In genomic region chr5:116573617-116574431, GRCh38 we compare ENCODE assay signal across 8 cellular contexts. TPM values are rescaled to one million over a fixed set of nuclear protein-coding genes. Genes with fewer than 3 reads are reported as not detected.
A peak's percentile ranks its signal among the peaks of the same experiment; 100 is the strongest.
DNase-seq lines count a peak whose midpoint lies in the region; ATAC-seq and TF ChIP-seq lines count a peak whose summit lies in the region.

No MANE protein-coding gene starts in this region.

- TF ChIP-seq CTCF in fibroblast of lung (conservative IDR thresholded peaks at IDR 0.05 in 1 of 2, IDR thresholded peaks at IDR 0.05 in 1 of 2; ENCODE audit: low read depth in 1 of 2, low read length in 2 of 2), result no peak

- POLR2A ChIA-PET in activated CD4-positive, alpha-beta T cell treated with anti-CD3 and anti-CD28 coated beads, Interleukin-2, amount 10 ng/mL, durations not matched to agents 7 days and 5 days (lab: Charles Lee), result no interaction called here

- H3K9ac ChIP-seq in fibroblast of lung (ENCODE audit: insufficient read depth, low read length), result no peak overlapping the region

- CTCF ChIA-PET in activated CD4-positive, alpha-beta T cell treated with anti-CD3 and anti-CD28 coated beads, Interleukin-2, amount 10 ng/mL, durations not matched to agents 7 days and 5 days (lab: Charles Lee), result no interaction called here

- H3K4me1 ChIP-seq in fibroblast of lung (ENCODE audit: control insufficient read depth, extremely low read depth, insufficient read depth, low read length), result peaks cover 2% of the 10 kb centered on the region

- no peaks in the 10 kb centered on the region for H3K9me3 Mint-ChIP-seq in activated CD4-positive, alpha-beta T cell treated with anti-CD3 and anti-CD28 coated beads, Interleukin-2, amount 10 ng/mL, durations not matched to agents 7 days and 5 days
- peaks cover 2% of the 10 kb centered on the region for H3K9me3 Mint-ChIP-seq in natural killer cell treated with Interleukin-12 subunit alpha and Interleukin-12 subunit beta and Interleukin-15 and Interleukin-18, amount 100 ng/mL, for 72 hours

- H3K36me3 Mint-ChIP-seq in activated CD4-positive, alpha-beta T cell treated with anti-CD3 and anti-CD28 coated beads, Interleukin-2, amount 10 ng/mL, durations not matched to agents 7 days and 5 days (ENCODE audit: low read depth), result peaks cover 3% of the 10 kb centered on the region
- peaks cover 5% of the 10 kb centered on the region for H3K36me3 Mint-ChIP-seq in natural killer cell treated with Interleukin-12 subunit alpha and Interleukin-12 subunit beta and Interleukin-15 and Interleukin-18, amount 100 ng/mL, for 72 hours

- no peaks in the 10 kb centered on the region for H4K20me1 ChIP-seq in fibroblast of lung (ENCODE audit: control insufficient read depth, extremely low read depth, insufficient read depth, low read length)

- peak overlapping the region; percentile 46 to 69 (median 61) for H3K4me3 ChIP-seq in fibroblast of lung (replicated peaks in 1 of 4; ENCODE audit: control extremely low read depth in 1 of 4, insufficient read depth in 1 of 4, low read depth in 3 of 4, low read length in 4 of 4)

- peaks cover 90% of the 10 kb centered on the region for H3K27me3 Mint-ChIP-seq in activated CD4-positive, alpha-beta T cell treated with anti-CD3 and anti-CD28 coated beads, Interleukin-2, amount 10 ng/mL, durations not matched to agents 7 days and 5 days
- H3K27me3 Mint-ChIP-seq in natural killer cell treated with Interleukin-12 subunit alpha and Interleukin-12 subunit beta and Interleukin-15 and Interleukin-18, amount 100 ng/mL, for 72 hours, result peaks cover 48 to 63% of the 10 kb centered on the region in 2 donors

- H3K27ac ChIP-seq in fibroblast of lung (ENCODE audit: insufficient read depth, low read length), result no peak overlapping the region

- no peaks in the 10 kb centered on the region for H3K36me3 ChIP-seq in fibroblast of lung (ENCODE audit: control insufficient read depth, insufficient read depth, low read length)

- H3K27ac Mint-ChIP-seq in activated CD4-positive, alpha-beta T cell treated with anti-CD3 and anti-CD28 coated beads, Interleukin-2, amount 10 ng/mL, durations not matched to agents 7 days and 5 days, result peak overlapping the region; percentile 74
- H3K27ac Mint-ChIP-seq in natural killer cell treated with Interleukin-12 subunit alpha and Interleukin-12 subunit beta and Interleukin-15 and Interleukin-18, amount 100 ng/mL, for 72 hours, result no peak overlapping the region

- peaks cover 36% of the 10 kb centered on the region for H3K27me3 ChIP-seq in fibroblast of lung (ENCODE audit: control insufficient read depth, insufficient read depth, low read length)

- peak overlapping the region; percentile 12 for H2AFZ ChIP-seq in fibroblast of lung (ENCODE audit: low read length)

- H3K9me3 ChIP-seq in fibroblast of lung (ENCODE audit: control insufficient read depth, insufficient read depth, low read depth, low read length), result no peaks in the 10 kb centered on the region

- no peak for DNase-seq in activated CD4-positive, alpha-beta T cell treated with anti-CD3 and anti-CD28 coated beads, Interleukin-2, amount 10 ng/mL, durations not matched to agents 7 days and 5 days
- no peak for DNase-seq in activated CD4-positive, alpha-beta T cell treated with anti-CD3 and anti-CD28 coated beads for 1 hour
- DNase-seq in T1000 (lab: John Stamatoyannopoulos, UW) (peak; percentile 9), fibroblast of lung (ENCODE audit: low read depth in 2 of 2) (peak; percentile 8 to 40)
- DNase-seq in natural killer cell treated with Interleukin-12 subunit alpha and Interleukin-12 subunit beta and Interleukin-15 and Interleukin-18, amount 100 ng/mL, for 72 hours (ENCODE audit: low spot score), result no peak

- peak overlapping the region; percentile 68 for H3K4me3 Mint-ChIP-seq in activated CD4-positive, alpha-beta T cell treated with anti-CD3 and anti-CD28 coated beads, Interleukin-2, amount 10 ng/mL, durations not matched to agents 7 days and 5 days
- peak overlapping the region; percentile 75 for H3K4me3 Mint-ChIP-seq in natural killer cell treated with Interleukin-12 subunit alpha and Interleukin-12 subunit beta and Interleukin-15 and Interleukin-18, amount 100 ng/mL, for 72 hours

- H3K4me2 ChIP-seq in fibroblast of lung (ENCODE audit: extremely low read depth, insufficient read depth, low read length), result peak overlapping the region; percentile 95

- ATAC-seq in natural killer cell treated with Interleukin-12 subunit alpha and Interleukin-12 subunit beta and Interleukin-15 and Interleukin-18, amount 100 ng/mL, for 72 hours, result peak in 1 of 2 donors; percentile 10
- ATAC-seq in HG03378 (IDR thresholded peaks at IDR 0.05; ENCODE audit: unreplicated experiment) (no peak), HG02870 (IDR thresholded peaks at IDR 0.05; ENCODE audit: unreplicated experiment) (no peak), HG03159 (IDR thresholded peaks at IDR 0.05; ENCODE audit: unreplicated experiment) (no peak)

- H3K79me2 ChIP-seq in fibroblast of lung (ENCODE audit: control insufficient read depth, insufficient read depth, low read length), result no peaks in the 10 kb centered on the region

- H3K4me1 Mint-ChIP-seq in activated CD4-positive, alpha-beta T cell treated with anti-CD3 and anti-CD28 coated beads, Interleukin-2, amount 10 ng/mL, durations not matched to agents 7 days and 5 days, result peaks cover 30% of the 10 kb centered on the region
- H3K4me1 Mint-ChIP-seq in natural killer cell treated with Interleukin-12 subunit alpha and Interleukin-12 subunit beta and Interleukin-15 and Interleukin-18, amount 100 ng/mL, for 72 hours (ENCODE audit: low read depth in 2 of 2), result peaks cover 5 to 12% of the 10 kb centered on the region in 2 donors

RNA-seq across cellular contexts. Expression of gene SEMA6A, which starts 0.8 kb away (rescaled TPM):
- not detected for total RNA-seq in activated CD4-positive, alpha-beta T cell treated with anti-CD3 and anti-CD28 coated beads, Interleukin-2, amount 10 ng/mL, durations not matched to agents 7 days and 5 days
- total RNA-seq in fibroblast of lung, result 0.17 and 0.26 TPM in 2 replicates
- 0.22 and 0.43 TPM in 2 replicates for polyA plus RNA-seq in fibroblast of lung
- polyA plus RNA-seq in fibroblast of lung (2012), result 0.40 and 0.43 TPM in 2 replicates
- 0.04 and 0.70 TPM in 2 replicates for polyA minus RNA-seq in fibroblast of lung (ENCODE audit: low replicate concordance)
- total RNA-seq in natural killer cell treated with Interleukin-12 subunit alpha and Interleukin-12 subunit beta and Interleukin-15 and Interleukin-18, amount 100 ng/mL, for 72 hours, result not detected

Comparison
In these comparisons a context has a peak if more than half of its experiments do, and no peak if none do; other contexts are left out.
1. DNase-seq: peak in T1000 (single experiment) and fibroblast of lung (2 of 2); none in activated CD4-positive, alpha-beta T cell treated with anti-CD3 and anti-CD28 coated beads, Interleukin-2, amount 10 ng/mL, durations not matched to agents 7 days and 5 days (single experiment), activated CD4-positive, alpha-beta T cell treated with anti-CD3 and anti-CD28 coated beads for 1 hour (single experiment) and natural killer cell treated with Interleukin-12 subunit alpha and Interleukin-12 subunit beta and Interleukin-15 and Interleukin-18, amount 100 ng/mL, for 72 hours (single experiment).